ENCODE assay signal across 8 cellular contexts in genomic region chr12:121095544-121096198, GRCh38. TPM values are rescaled to one million over a fixed set of nuclear protein-coding genes. Genes with fewer than 3 reads are reported as not detected.
DNase-seq lines count a peak whose midpoint lies in the region; ATAC-seq and TF ChIP-seq lines count a peak whose summit lies in the region.

No MANE protein-coding gene starts in this region.

- ATAC-seq in GM21367 (IDR thresholded peaks at IDR 0.05; ENCODE audit: unreplicated experiment) (peak; percentile 42), heart left ventricle (peak; percentile 58 to 94 (median 88))

- no peak for TF ChIP-seq EP300 in tibial nerve (IDR thresholded peaks at IDR 0.05)

- intact Hi-C loops in heart left ventricle (cut with DNase I) (loop anchor here (1.0 to 10.0 kb wide), 9 partner anchors 33 to 513 kb away; partner anchors contain the start of gene POP5 (in 4 of the 10)), posterior cingulate gyrus (cut with DNase I) (loop anchor here (5.0 kb wide), 1 partner anchor 33 kb away; no protein-coding TSS in a partner anchor)

- no peaks in the 10 kb centered on the region; the same call in 1 of the 2 replicates for H3K9me3 ChIP-seq in AG04450 (ENCODE audit: control insufficient read depth, insufficient read depth, low read length)
- H3K9me3 ChIP-seq in heart left ventricle: peaks cover 0 to 12% (median 2%) of the 10 kb centered on the region in 12 donors
- peaks cover 0 to 13% (median 2%) of the 10 kb centered on the region in 4 donors for H3K9me3 ChIP-seq in tibial nerve

- H3K4me1 ChIP-seq in heart left ventricle: peaks cover 0 to 20% (median 9%) of the 10 kb centered on the region in 12 donors
- peaks cover 0 to 15% (median 8%) of the 10 kb centered on the region in 4 donors for H3K4me1 ChIP-seq in tibial nerve

- TF ChIP-seq CTCF in AG04450 (IDR thresholded peaks at IDR 0.05; ENCODE audit: low read depth, low read length) (peak; percentile 83), NB4 (IDR thresholded peaks at IDR 0.05; ENCODE audit: low read depth, low read length) (peak; percentile 83), heart left ventricle (IDR thresholded peaks at IDR 0.05) (peak; percentile 75 to 92 (median 85)), tibial nerve (IDR thresholded peaks at IDR 0.05) (peak; percentile 77 to 91 (median 80))

- H3K36me3 ChIP-seq in heart left ventricle (no peaks in the 10 kb centered on the region), tibial nerve (no peaks in the 10 kb centered on the region)

- H3K27ac ChIP-seq in AG04450 (ENCODE audit: low read depth, low read length): no peak overlapping the region
- peak overlapping the region in 1 of 12 donors; percentile 46 for H3K27ac ChIP-seq in heart left ventricle
- no peak overlapping the region for H3K27ac ChIP-seq in tibial nerve

- H3K27me3 ChIP-seq in AG04450 (ENCODE audit: control insufficient read depth, insufficient read depth, low read length) (peaks cover 3% of the 10 kb centered on the region), heart left ventricle (no peaks in the 10 kb centered on the region), tibial nerve (no peaks in the 10 kb centered on the region)

- WGBS in heart left ventricle, 4 donors: 6 to 9% (median 8%) methylated on average over 24 to 33 of the region's 33 CpGs
- WGBS in tibial nerve, 2 donors: 3% methylated on average over 33 of the region's 33 CpGs

- CTCF ChIA-PET in AG04450 (lab: Charles Lee): interaction anchor here (0.6 to 1.9 kb wide), 4 partner anchors 10 to 514 kb away, joined by 3 to 6 read pairs (median 4); partner anchors contain the start of gene POP5

- TF ChIP-seq POLR2A in NB4 (IDR thresholded peaks at IDR 0.05; ENCODE audit: extremely low read depth, insufficient read length) (no peak), heart left ventricle (IDR thresholded peaks at IDR 0.05) (no peak), tibial nerve (IDR thresholded peaks at IDR 0.05) (no peak)

- DNase-seq in AG04450 (ENCODE audit: low read depth, low spot score): peak; percentile 10
- DNase-seq in NB4 (ENCODE audit: low read depth): peak; percentile 93
- peak; percentile 71 for DNase-seq in SW480 (ENCODE audit: low spot score)
- DNase-seq in activated naive CD8-positive, alpha-beta T cell treated with anti-CD3 and anti-CD28 coated beads, Interleukin-2, amount 50 U/mL, for 16 hours (ENCODE audit: low read depth, low spot score): peak; percentile 49
- DNase-seq in heart left ventricle: peak; percentile 51 to 89 (median 72)
- peak; percentile 59 to 96 (median 76) for DNase-seq in posterior cingulate gyrus
- DNase-seq in tibial nerve (ENCODE audit: low spot score in 2 of 2): peak; percentile 35 to 46

- H3K4me3 ChIP-seq in AG04450 (ENCODE audit: low read depth, low read length) (peak overlapping the region; percentile 49), NB4 (ENCODE audit: low read depth, low read length) (peak overlapping the region; percentile 61), heart left ventricle (peak overlapping the region in 10 of 12 donors; percentile 28 to 55 (median 42)), tibial nerve (peak overlapping the region; percentile 25 to 48 (median 34))

- POLR2A ChIA-PET in AG04450 (lab: Yijun Ruan, JAX): no interaction called here

RNA-seq across cellular contexts. Expression of gene P2RX7, which starts 37.0 kb away (rescaled TPM):
- polyA plus RNA-seq in AG04450 (2011; rRNA removed) (0.48 and 0.50 TPM in 2 replicates), heart left ventricle (1 to 10 TPM in 1 of 2 donors, under 1 TPM in 1; 0.39 to 1.4 TPM)
- polyA minus RNA-seq in AG04450 (2011; rRNA and poly(A)+ RNA removed): 0.09 and 0.17 TPM in 2 replicates
- total RNA-seq in heart left ventricle (10 to 100 TPM in 1 of 9 donors, 1 to 10 TPM in 7, under 1 TPM in 1; 0.58 to 12.0 (median 1.8) TPM), tibial nerve (10 to 100 TPM in 2 of 4 donors, 1 to 10 TPM in 2; 5.2 to 13.8 (median 9.5) TPM)

RNA-seq across cellular contexts. Expression of gene OASL, which starts 56.6 kb away (rescaled TPM):
- polyA plus RNA-seq in AG04450 (2011; rRNA removed) (0.05 TPM in 2 replicates), heart left ventricle (under 1 TPM; 0.42 to 0.57 TPM)
- polyA minus RNA-seq in AG04450 (2011; rRNA and poly(A)+ RNA removed): 0.14 TPM in 1 of 2 replicates, not detected in the other
- total RNA-seq in heart left ventricle (1 to 10 TPM in 2 of 9 donors, under 1 TPM in 6, not detected in 1; 0.32 to 5.0 (median 0.61) TPM), tibial nerve (under 1 TPM in 2 of 4 donors, not detected in 2; 0.20 to 0.44 TPM)

Comparison
In these comparisons a context has a peak if more than half of its experiments do, and no peak if none do; other contexts are left out.
1. DNase-seq: peak in every context shown above with its lines; median percentile 93 in NB4; 76 in posterior cingulate gyrus; 72 in heart left ventricle; 71 in SW480; 49 in activated naive CD8-positive, alpha-beta T cell treated with anti-CD3 and anti-CD28 coated beads, Interleukin-2, amount 50 U/mL, for 16 hours; 40 in tibial nerve; 10 in AG04450.